In genomic region chr6:134029495-134030455, GRCh38 we compare ENCODE assay signal across 11 cellular contexts. TPM values are rescaled to one million over a fixed set of nuclear protein-coding genes. Genes with fewer than 3 reads are reported as not detected.
DNase-seq lines count a peak whose midpoint lies in the region; ATAC-seq and TF ChIP-seq lines count a peak whose summit lies in the region.
"Had no signal": no experiment of that assay in that cellular context is flagged by ENCODE, and none has a peak within 500 bp of the region (broad histone marks: within the 10 kb centered on the region; RNA-seq: fewer than 3 reads in every experiment).

No MANE protein-coding gene starts in this region.

- WGBS in prostate gland: 71% methylated on average over 6 of the region's 6 CpGs

- H3K4me3 ChIP-seq in epithelial cell of esophagus (ENCODE audit: low read length) (no peak overlapping the region), prostate gland (no peak overlapping the region)
- H3K4me3 ChIP-seq: HAP-1 had no signal

- H3K9me3 ChIP-seq in prostate gland: no peaks in the 10 kb centered on the region
- H3K9me3 ChIP-seq: HAP-1 had no signal

- DNase-seq in HT1080 (ENCODE audit: low read depth) (peak; percentile 32), RPMI7951 (ENCODE audit: low read depth) (peak; percentile 80), epithelial cell of esophagus (ENCODE audit: low read depth) (peak; percentile 48), prostate gland (ENCODE audit: low spot score) (peak; percentile 28), COLO829 (ENCODE audit: low spot score) (no peak), pons (ENCODE audit: low spot score) (no peak)
- DNase-seq in stimulated activated naive CD4-positive, alpha-beta T cell treated with Interleukin-2 at 50 U/mL for 16 hours (lab: John Stamatoyannopoulos, UW): no peak
- DNase-seq in stimulated activated naive CD8-positive, alpha-beta T cell treated with anti-CD3 and anti-CD28 coated beads, Interleukin-15, Interleukin-2, amounts not matched to agents 100 U/mL and 50 U/mL, for 24 hours: no peak
- DNase-seq: GDM1, NCI-H1436 treated with DMSO at 0.1 percent for 48 hours had no signal

- no peaks in the 10 kb centered on the region for H3K36me3 ChIP-seq in prostate gland
- H3K36me3 ChIP-seq: HAP-1 had no signal

- peak overlapping the region; percentile 48 to 73 for H3K27ac ChIP-seq in prostate gland

- peaks cover 3% of the 10 kb centered on the region for H3K4me1 ChIP-seq in prostate gland (replicated peaks)
- H3K4me1 ChIP-seq: HAP-1 had no signal

- intact Hi-C loops in prostate gland (cut with DNase I): no loop called here

- no peak for ATAC-seq in stimulated activated naive CD8-positive, alpha-beta T cell treated with anti-CD3 and anti-CD28 coated beads, Interleukin-15, Interleukin-2, amounts not matched to agents 100 U/mL and 50 U/mL, for 24 hours

- no peak for TF ChIP-seq POLR2A in prostate gland (IDR thresholded peaks at IDR 0.05)

- no peaks in the 10 kb centered on the region for H3K27me3 ChIP-seq in prostate gland (replicated peaks; ENCODE audit: insufficient read depth)

- TF ChIP-seq CTCF in epithelial cell of esophagus (IDR thresholded peaks at IDR 0.05; ENCODE audit: insufficient read depth, low read depth, low read length, missing control alignments) (no peak), prostate gland (IDR thresholded peaks at IDR 0.05) (no peak)

RNA-seq across cellular contexts. Expression of gene SLC2A12, which starts 22.6 kb away (rescaled TPM):
- 1.2 and 1.9 TPM in 2 replicates for total RNA-seq in HT1080 (2014; rRNA removed; shearing (Covaris generic))
- 2.6 and 3.7 TPM in 2 replicates for polyA plus RNA-seq in HT1080 (2015; cell fraction: cytosol; rRNA removed)
- polyA plus RNA-seq in HT1080 (2015; cell fraction: nucleus; rRNA removed): 4.6 and 6.3 TPM in 2 replicates
- 0.88 and 1.6 TPM in 2 replicates for total RNA-seq in RPMI7951 (2014; rRNA removed; shearing (Covaris generic))
- total RNA-seq in prostate gland: 10 to 100 TPM; 15.2 to 49.0 TPM

Comparison
In these comparisons a context has a peak if more than half of its experiments do, and no peak if none do; other contexts are left out.
1. DNase-seq: peak in HT1080 (single experiment), RPMI7951 (single experiment), epithelial cell of esophagus (single experiment) and prostate gland (single experiment); none in COLO829 (single experiment), stimulated activated naive CD4-positive, alpha-beta T cell treated with Interleukin-2 at 50 U/mL for 16 hours (single experiment), pons (single experiment) and stimulated activated naive CD8-positive, alpha-beta T cell treated with anti-CD3 and anti-CD28 coated beads, Interleukin-15, Interleukin-2, amounts not matched to agents 100 U/mL and 50 U/mL, for 24 hours (single experiment).